5 cellular contexts compared by ENCODE assay signal in the genomic region with DNA sequence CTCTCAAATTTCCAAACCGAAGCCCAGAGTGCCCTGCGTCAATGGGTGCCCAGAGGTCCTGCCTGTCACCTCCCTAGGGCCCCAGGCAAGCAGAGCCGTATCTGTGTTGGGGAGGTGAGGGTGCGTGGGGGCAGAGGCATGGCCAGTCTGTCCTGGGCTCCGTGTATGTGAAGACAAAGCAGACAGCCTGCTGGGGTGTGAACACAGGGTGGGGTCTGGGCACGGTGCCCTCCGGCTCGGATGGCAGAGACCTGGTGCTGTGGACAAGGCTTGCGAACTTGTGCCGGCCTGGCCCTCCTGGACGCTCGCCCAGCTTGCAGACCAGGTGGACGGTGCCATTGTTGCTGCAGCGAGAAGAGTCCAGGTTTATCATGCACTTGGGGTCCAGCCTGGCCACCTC. TPM values are rescaled to one million over a fixed set of nuclear protein-coding genes. Genes with fewer than 3 reads are reported as not detected.
"Had no signal": no experiment of that assay in that cellular context is flagged by ENCODE, and none has a peak within 500 bp of the region (broad histone marks: within the 10 kb centered on the region; RNA-seq: fewer than 3 reads in every experiment).

No MANE protein-coding gene starts in this region.

RNA-seq across cellular contexts. Expression of gene POTEM, which starts 53.4 kb away (rescaled TPM):
- total RNA-seq: GM23338, H1, H9, HT-29 had no signal
- polyA plus RNA-seq: GM23338, H1, IgD-negative memory B cell had no signal
